15 cellular contexts compared by ENCODE assay signal in the genomic region with DNA sequence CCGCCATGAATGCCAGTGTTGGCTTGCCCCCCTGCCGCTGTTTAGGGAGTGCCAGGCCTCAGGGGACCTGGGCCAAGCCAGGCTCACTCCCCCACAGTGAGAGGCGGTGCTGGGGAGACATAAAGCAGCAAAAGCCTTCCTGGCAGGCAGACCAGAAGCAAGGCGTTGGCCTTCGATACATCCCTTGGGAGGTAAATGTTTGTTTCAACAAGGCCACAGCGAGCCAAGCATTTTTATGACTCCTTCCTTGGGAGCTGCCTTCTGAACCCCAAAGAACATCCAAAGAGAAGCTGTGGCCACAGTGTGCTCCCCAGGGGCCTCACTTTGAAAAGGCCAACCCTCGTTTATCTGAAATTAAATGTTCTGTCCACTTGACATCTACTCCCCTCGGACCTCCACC.
A peak's percentile ranks its signal among the peaks of the same experiment; 100 is the strongest.
DNase-seq lines count a peak whose midpoint lies in the region; ATAC-seq and TF ChIP-seq lines count a peak whose summit lies in the region.
"Had no signal": no experiment of that assay in that cellular context is flagged by ENCODE, and none has a peak within 500 bp of the region (broad histone marks: within the 10 kb centered on the region; RNA-seq: fewer than 3 reads in every experiment).

No MANE protein-coding gene starts in this region.

- TF ChIP-seq POLR2A in stomach (IDR thresholded peaks at IDR 0.05), result no peak

- intact Hi-C loops in left cardiac atrium (cut with DNase I) (loop anchor here in 1 of 2 donors (5.0 kb wide), 1 partner anchor 60 kb away; no protein-coding TSS in a partner anchor), stomach (cut with DNase I; ENCODE audit: low total_unique reads) (no loop called here)

- DNase-seq in Daoy (ENCODE audit: low read depth), result peak; percentile 55
- peak; percentile 17 for DNase-seq in T1000 (lab: John Stamatoyannopoulos, UW)
- peak; percentile 56 for DNase-seq in left cardiac atrium
- DNase-seq in stomach, result no peak
- no peak for DNase-seq in activated CD8-positive, alpha-beta T cell treated with anti-CD3 and anti-CD28 coated beads, Interleukin-2, amount 10 ng/mL, durations not matched to agents 7 days and 5 days
- no peak for DNase-seq in activated CD4-positive, CD25-positive, alpha-beta regulatory T cell (lab: John Stamatoyannopoulos, UW)
- DNase-seq in NCI-H748 (lab: John Stamatoyannopoulos, UW; ENCODE audit: unreplicated experiment), result no peak
- DNase-seq: activated B cell treated with CpG ODN at 0.5 μM for 24 hours; CD4-positive, alpha-beta T cell; SW 1271 had no signal

- peaks cover 25 to 78% (median 48%) of the 10 kb centered on the region in 4 donors for H3K4me1 ChIP-seq in stomach

- no peaks in the 10 kb centered on the region for H3K9me3 ChIP-seq in stomach

- H3K36me3 Mint-ChIP-seq in activated CD8-positive, alpha-beta T cell treated with anti-CD3 and anti-CD28 coated beads, Interleukin-2, amount 10 ng/mL, durations not matched to agents 7 days and 5 days (ENCODE audit: low read depth), result no peaks in the 10 kb centered on the region
- H3K36me3 Mint-ChIP-seq: activated naive CD4-positive, alpha-beta T cell treated with anti-CD3 and anti-CD28 coated beads, Interleukin-2, amount 50 U/mL, for 72 hours had no signal

- WGBS in stomach, 5 donors, result 66 to 78% (median 71%) methylated on average over 6 to 8 of the region's 8 CpGs

- no peak overlapping the region for H3K4me3 Mint-ChIP-seq in activated CD8-positive, alpha-beta T cell treated with anti-CD3 and anti-CD28 coated beads, Interleukin-2, amount 10 ng/mL, durations not matched to agents 7 days and 5 days
- H3K4me3 Mint-ChIP-seq: activated B cell treated with CpG ODN at 0.5 μM for 24 hours; CD4-positive, alpha-beta T cell; central memory CD8-positive, alpha-beta T cell had no signal

- H3K27me3 ChIP-seq in stomach, result peaks cover 0 to 27% (median 17%) of the 10 kb centered on the region in 3 donors

- H3K27ac ChIP-seq in stomach, result peak overlapping the region in 3 of 5 donors; percentile 4 to 43 (median 42)
- H3K27ac ChIP-seq: HL-60, parathyroid adenoma had no signal

- H3K4me1 Mint-ChIP-seq in activated CD8-positive, alpha-beta T cell treated with anti-CD3 and anti-CD28 coated beads, Interleukin-2, amount 10 ng/mL, durations not matched to agents 7 days and 5 days (ENCODE audit: low read depth), result peaks cover 10% of the 10 kb centered on the region
- H3K4me1 Mint-ChIP-seq: central memory CD8-positive, alpha-beta T cell had no signal

- POLR2A ChIA-PET in activated CD8-positive, alpha-beta T cell treated with anti-CD3 and anti-CD28 coated beads, Interleukin-2, amount 10 ng/mL, durations not matched to agents 7 days and 5 days (lab: Charles Lee), result no interaction called here

- H3K36me3 ChIP-seq in stomach, result no peaks in the 10 kb centered on the region

- H3K9me3 Mint-ChIP-seq in activated CD8-positive, alpha-beta T cell treated with anti-CD3 and anti-CD28 coated beads, Interleukin-2, amount 10 ng/mL, durations not matched to agents 7 days and 5 days (ENCODE audit: insufficient read depth), result no peaks in the 10 kb centered on the region
- H3K9me3 Mint-ChIP-seq: activated B cell treated with CpG ODN at 0.5 μM for 24 hours; CD4-positive, alpha-beta T cell; central memory CD8-positive, alpha-beta T cell had no signal

- no peak for TF ChIP-seq CTCF in stomach (IDR thresholded peaks at IDR 0.05)

- no peak overlapping the region for H3K4me3 ChIP-seq in stomach

- ATAC-seq in left cardiac atrium, result peak in 1 of 2 donors; percentile 6
- no peak for ATAC-seq in activated CD8-positive, alpha-beta T cell treated with anti-CD3 and anti-CD28 coated beads, Interleukin-2, amount 10 ng/mL, durations not matched to agents 7 days and 5 days
- no peak for ATAC-seq in GM19395 (IDR thresholded peaks at IDR 0.05; ENCODE audit: unreplicated experiment)
- ATAC-seq: activated naive CD4-positive, alpha-beta T cell treated with anti-CD3 and anti-CD28 coated beads, Interleukin-2, amount 50 U/mL, for 72 hours had no signal

- TF ChIP-seq EP300 in stomach (IDR thresholded peaks at IDR 0.05), result no peak

- no peak overlapping the region for H3K27ac Mint-ChIP-seq in activated CD8-positive, alpha-beta T cell treated with anti-CD3 and anti-CD28 coated beads, Interleukin-2, amount 10 ng/mL, durations not matched to agents 7 days and 5 days
- H3K27ac Mint-ChIP-seq: activated B cell treated with CpG ODN at 0.5 μM for 24 hours; activated naive CD4-positive, alpha-beta T cell treated with anti-CD3 and anti-CD28 coated beads, Interleukin-2, amount 50 U/mL, for 72 hours; CD4-positive, alpha-beta T cell had no signal

- CTCF ChIA-PET in activated CD8-positive, alpha-beta T cell treated with anti-CD3 and anti-CD28 coated beads, Interleukin-2, amount 10 ng/mL, durations not matched to agents 7 days and 5 days (lab: Charles Lee), result interaction anchor here (1.3 kb wide), 1 partner anchor 13 kb away, joined by 3 read pairs; no protein-coding TSS in a partner anchor

- peaks cover 14% of the 10 kb centered on the region for H3K27me3 Mint-ChIP-seq in activated CD8-positive, alpha-beta T cell treated with anti-CD3 and anti-CD28 coated beads, Interleukin-2, amount 10 ng/mL, durations not matched to agents 7 days and 5 days (ENCODE audit: low read depth)

Comparison
In these comparisons a context has a peak if more than half of its experiments do, and no peak if none do; other contexts are left out.
1. DNase-seq: peak in Daoy (single experiment), T1000 (single experiment) and left cardiac atrium (single experiment); none in stomach (single experiment), activated CD8-positive, alpha-beta T cell treated with anti-CD3 and anti-CD28 coated beads, Interleukin-2, amount 10 ng/mL, durations not matched to agents 7 days and 5 days (single experiment), activated CD4-positive, CD25-positive, alpha-beta regulatory T cell (0 of 4) and NCI-H748 (single experiment).